ENCODE assay signal across 1 cellular context in the genomic region with DNA sequence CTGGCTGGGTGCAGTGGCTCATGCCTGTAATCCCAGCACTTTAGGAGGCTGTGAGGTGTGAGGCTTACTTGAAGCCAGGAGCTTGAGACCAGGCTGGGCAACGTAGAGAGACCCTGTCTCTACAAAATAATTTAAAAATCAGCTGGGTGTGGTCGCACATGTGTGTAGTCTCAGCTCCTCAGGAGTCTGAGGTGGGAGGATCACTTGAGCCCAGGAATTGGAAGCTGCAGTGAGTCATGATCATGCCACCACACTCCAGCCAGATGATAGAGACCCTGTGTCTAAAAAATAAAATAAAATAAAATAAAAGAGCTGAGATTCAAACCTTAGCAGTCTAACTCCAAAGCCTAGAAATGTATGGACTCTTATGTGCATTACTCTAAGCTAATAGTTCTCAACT.
TF ChIP-seq lines count a peak whose summit lies in the region.

No MANE protein-coding gene starts in this region.

TF ChIP-seq in GM23338, 12 proteins besides CTCF, POLR2A, EP300 and RAD21 (continued from another document):
- TF ChIP-seq, protein P1, sequence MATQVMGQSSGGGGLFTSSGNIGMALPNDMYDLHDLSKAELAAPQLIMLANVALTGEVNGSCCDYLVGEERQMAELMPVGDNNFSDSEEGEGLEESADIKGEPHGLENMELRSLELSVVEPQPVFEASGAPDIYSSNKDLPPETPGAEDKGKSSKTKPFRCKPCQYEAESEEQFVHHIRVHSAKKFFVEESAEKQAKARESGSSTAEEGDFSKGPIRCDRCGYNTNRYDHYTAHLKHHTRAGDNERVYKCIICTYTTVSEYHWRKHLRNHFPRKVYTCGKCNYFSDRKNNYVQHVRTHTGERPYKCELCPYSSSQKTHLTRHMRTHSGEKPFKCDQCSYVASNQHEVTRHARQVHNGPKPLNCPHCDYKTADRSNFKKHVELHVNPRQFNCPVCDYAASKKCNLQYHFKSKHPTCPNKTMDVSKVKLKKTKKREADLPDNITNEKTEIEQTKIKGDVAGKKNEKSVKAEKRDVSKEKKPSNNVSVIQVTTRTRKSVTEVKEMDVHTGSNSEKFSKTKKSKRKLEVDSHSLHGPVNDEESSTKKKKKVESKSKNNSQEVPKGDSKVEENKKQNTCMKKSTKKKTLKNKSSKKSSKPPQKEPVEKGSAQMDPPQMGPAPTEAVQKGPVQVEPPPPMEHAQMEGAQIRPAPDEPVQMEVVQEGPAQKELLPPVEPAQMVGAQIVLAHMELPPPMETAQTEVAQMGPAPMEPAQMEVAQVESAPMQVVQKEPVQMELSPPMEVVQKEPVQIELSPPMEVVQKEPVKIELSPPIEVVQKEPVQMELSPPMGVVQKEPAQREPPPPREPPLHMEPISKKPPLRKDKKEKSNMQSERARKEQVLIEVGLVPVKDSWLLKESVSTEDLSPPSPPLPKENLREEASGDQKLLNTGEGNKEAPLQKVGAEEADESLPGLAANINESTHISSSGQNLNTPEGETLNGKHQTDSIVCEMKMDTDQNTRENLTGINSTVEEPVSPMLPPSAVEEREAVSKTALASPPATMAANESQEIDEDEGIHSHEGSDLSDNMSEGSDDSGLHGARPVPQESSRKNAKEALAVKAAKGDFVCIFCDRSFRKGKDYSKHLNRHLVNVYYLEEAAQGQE (IDR thresholded peaks at IDR 0.05; ENCODE audit: unreplicated experiment): no peak
- TF ChIP-seq CREB1 (CRISPR knock-in tag; IDR thresholded peaks at IDR 0.05; ENCODE audit: low read depth): no peak
- no peak for TF ChIP-seq ZNF114 (CRISPR knock-in tag; IDR thresholded peaks at IDR 0.05)
- TF ChIP-seq EZH2phosphoT487 (IDR thresholded peaks at IDR 0.05; ENCODE audit: unreplicated experiment): no peak
- TF ChIP-seq EZH2 (IDR thresholded peaks at IDR 0.05; ENCODE audit: low read depth, unreplicated experiment): no peak
- no peak for TF ChIP-seq ZNF462 (CRISPR knock-in tag; IDR thresholded peaks at IDR 0.05)
- TF ChIP-seq ZNF331 (CRISPR knock-in tag; IDR thresholded peaks at IDR 0.05; ENCODE audit: low read depth): no peak
- TF ChIP-seq JUNB (IDR thresholded peaks at IDR 0.05; ENCODE audit: unreplicated experiment): no peak
- TF ChIP-seq STAT1 (IDR thresholded peaks at IDR 0.05; ENCODE audit: unreplicated experiment): no peak
TF ChIP-seq in GM23338: peak in this region for 0.
